Comparison of ENCODE assay signal across 1 cellular context in the genomic region with DNA sequence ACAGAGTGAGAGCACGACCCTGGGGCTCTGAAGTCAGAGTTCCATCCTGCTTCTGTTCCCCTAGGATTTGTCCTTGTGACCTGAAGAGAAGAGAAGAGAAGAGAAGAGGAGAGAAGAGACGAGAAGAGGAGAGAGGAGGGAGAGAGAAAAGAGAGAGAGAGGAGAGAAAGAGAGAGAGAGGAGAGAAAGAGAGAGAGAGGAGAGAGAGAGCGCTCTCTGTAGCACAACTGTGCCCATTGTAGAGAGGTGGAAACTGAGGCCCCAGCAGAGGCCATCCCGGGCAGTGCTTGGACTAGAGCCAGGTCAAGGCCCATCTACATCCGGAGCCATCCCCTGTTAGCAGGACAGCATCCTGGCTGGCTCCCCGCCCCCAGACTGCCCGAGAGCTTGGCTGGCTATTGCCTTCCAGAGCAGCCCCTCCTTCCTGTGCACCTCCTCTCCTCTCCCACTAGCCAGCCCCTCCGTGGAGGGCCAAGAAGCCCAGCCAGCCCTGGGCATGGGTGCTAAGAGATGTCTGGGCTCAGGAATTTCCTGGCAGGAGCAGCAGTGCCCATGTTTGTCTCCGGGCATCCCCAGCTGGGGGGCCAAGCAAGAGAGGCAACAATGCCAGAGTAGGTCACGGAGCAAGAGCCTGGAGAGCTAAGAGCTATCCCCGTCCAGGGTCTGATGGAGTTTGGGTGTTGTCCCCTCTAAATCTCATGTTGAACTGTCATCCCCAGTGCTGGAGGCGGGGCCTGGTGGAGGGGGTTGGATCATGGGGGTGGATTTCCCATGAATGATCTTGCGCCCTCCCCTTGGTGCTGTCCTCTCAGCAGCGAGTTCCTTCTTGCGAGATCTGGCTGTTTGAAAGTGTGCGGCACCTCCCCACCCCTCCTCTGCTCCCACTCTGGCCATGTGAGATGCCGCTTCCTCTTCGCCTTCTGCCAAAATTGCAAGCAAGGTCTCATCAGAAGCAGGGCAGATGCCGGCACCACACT.
A peak's percentile ranks its signal among the peaks of the same experiment; 100 is the strongest.
TF ChIP-seq lines count a peak whose summit lies in the region.

No MANE protein-coding gene starts in this region.

TF ChIP-seq in GM12878, 131 proteins besides CTCF, POLR2A, EP300 and RAD21 (continued from another document):
- TF ChIP-seq, protein P1, sequence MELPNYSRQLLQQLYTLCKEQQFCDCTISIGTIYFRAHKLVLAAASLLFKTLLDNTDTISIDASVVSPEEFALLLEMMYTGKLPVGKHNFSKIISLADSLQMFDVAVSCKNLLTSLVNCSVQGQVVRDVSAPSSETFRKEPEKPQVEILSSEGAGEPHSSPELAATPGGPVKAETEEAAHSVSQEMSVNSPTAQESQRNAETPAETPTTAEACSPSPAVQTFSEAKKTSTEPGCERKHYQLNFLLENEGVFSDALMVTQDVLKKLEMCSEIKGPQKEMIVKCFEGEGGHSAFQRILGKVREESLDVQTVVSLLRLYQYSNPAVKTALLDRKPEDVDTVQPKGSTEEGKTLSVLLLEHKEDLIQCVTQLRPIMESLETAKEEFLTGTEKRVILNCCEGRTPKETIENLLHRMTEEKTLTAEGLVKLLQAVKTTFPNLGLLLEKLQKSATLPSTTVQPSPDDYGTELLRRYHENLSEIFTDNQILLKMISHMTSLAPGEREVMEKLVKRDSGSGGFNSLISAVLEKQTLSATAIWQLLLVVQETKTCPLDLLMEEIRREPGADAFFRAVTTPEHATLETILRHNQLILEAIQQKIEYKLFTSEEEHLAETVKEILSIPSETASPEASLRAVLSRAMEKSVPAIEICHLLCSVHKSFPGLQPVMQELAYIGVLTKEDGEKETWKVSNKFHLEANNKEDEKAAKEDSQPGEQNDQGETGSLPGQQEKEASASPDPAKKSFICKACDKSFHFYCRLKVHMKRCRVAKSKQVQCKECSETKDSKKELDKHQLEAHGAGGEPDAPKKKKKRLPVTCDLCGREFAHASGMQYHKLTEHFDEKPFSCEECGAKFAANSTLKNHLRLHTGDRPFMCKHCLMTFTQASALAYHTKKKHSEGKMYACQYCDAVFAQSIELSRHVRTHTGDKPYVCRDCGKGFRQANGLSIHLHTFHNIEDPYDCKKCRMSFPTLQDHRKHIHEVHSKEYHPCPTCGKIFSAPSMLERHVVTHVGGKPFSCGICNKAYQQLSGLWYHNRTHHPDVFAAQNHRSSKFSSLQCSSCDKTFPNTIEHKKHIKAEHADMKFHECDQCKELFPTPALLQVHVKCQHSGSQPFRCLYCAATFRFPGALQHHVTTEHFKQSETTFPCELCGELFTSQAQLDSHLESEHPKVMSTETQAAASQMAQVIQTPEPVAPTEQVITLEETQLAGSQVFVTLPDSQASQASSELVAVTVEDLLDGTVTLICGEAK (IDR thresholded peaks at IDR 0.05; ENCODE audit: borderline replicate concordance): no peak
- TF ChIP-seq, protein P2, sequence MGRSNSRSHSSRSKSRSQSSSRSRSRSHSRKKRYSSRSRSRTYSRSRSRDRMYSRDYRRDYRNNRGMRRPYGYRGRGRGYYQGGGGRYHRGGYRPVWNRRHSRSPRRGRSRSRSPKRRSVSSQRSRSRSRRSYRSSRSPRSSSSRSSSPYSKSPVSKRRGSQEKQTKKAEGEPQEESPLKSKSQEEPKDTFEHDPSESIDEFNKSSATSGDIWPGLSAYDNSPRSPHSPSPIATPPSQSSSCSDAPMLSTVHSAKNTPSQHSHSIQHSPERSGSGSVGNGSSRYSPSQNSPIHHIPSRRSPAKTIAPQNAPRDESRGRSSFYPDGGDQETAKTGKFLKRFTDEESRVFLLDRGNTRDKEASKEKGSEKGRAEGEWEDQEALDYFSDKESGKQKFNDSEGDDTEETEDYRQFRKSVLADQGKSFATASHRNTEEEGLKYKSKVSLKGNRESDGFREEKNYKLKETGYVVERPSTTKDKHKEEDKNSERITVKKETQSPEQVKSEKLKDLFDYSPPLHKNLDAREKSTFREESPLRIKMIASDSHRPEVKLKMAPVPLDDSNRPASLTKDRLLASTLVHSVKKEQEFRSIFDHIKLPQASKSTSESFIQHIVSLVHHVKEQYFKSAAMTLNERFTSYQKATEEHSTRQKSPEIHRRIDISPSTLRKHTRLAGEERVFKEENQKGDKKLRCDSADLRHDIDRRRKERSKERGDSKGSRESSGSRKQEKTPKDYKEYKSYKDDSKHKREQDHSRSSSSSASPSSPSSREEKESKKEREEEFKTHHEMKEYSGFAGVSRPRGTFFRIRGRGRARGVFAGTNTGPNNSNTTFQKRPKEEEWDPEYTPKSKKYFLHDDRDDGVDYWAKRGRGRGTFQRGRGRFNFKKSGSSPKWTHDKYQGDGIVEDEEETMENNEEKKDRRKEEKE (IDR thresholded peaks at IDR 0.05): no peak
- TF ChIP-seq MXI1 (IDR thresholded peaks at IDR 0.05; ENCODE audit: low read depth, low read length): peak; percentile 90
- TF ChIP-seq HDAC6 (IDR thresholded peaks at IDR 0.05; ENCODE audit: unreplicated experiment): no peak
- peak; percentile 34; the same call in 1 of the 2 replicates for TF ChIP-seq MEF2A (IDR thresholded peaks at IDR 0.05; ENCODE audit: insufficient read depth, low read depth, low read length)
- TF ChIP-seq ATF2 (IDR thresholded peaks at IDR 0.05; ENCODE audit: low read length): no peak
- no peak for TF ChIP-seq FOS (IDR thresholded peaks at IDR 0.05; ENCODE audit: borderline replicate concordance, extremely low read depth, insufficient read length)
- TF ChIP-seq POLR2AphosphoS2 (IDR thresholded peaks at IDR 0.05; ENCODE audit: low read depth, low read length): no peak
- peak; percentile 65; the same call in 1 of the 2 replicates for TF ChIP-seq SPI1 (IDR thresholded peaks at IDR 0.05; ENCODE audit: borderline replicate concordance, insufficient read depth, low read depth, low read length)
- TF ChIP-seq ZSCAN29 (IDR thresholded peaks at IDR 0.05): no peak
- no peak for TF ChIP-seq YBX1 (IDR thresholded peaks at IDR 0.05)
- no peak for TF ChIP-seq ZNF217 (IDR thresholded peaks at IDR 0.05)
- no peak for TF ChIP-seq STAT1 (conservative IDR thresholded peaks at IDR 0.05)
- TF ChIP-seq JUNB (IDR thresholded peaks at IDR 0.05): no peak
- no peak for TF ChIP-seq SMAD1 (IDR thresholded peaks at IDR 0.05; ENCODE audit: low read depth, partially characterized antibody)
- 0 out of 2 replicates have a peak, but pooled peaks have one; percentile 24 for TF ChIP-seq RAD51 (IDR thresholded peaks at IDR 0.05)
- peak; percentile 72 for TF ChIP-seq ZNF687 (IDR thresholded peaks at IDR 0.05)
- no peak for TF ChIP-seq PAX8 (IDR thresholded peaks at IDR 0.05)
- no peak for TF ChIP-seq DPF2 (IDR thresholded peaks at IDR 0.05)
- no peak for TF ChIP-seq SIX5 (IDR thresholded peaks at IDR 0.05; ENCODE audit: low read depth, low read length, severe bottlenecking)
- TF ChIP-seq TCF3 (IDR thresholded peaks at IDR 0.05; ENCODE audit: borderline replicate concordance, insufficient read depth, low read depth, low read length): peak; percentile 58; the same call in 1 of the 2 replicates
- peak; percentile 92 for TF ChIP-seq CHD2 (IDR thresholded peaks at IDR 0.05; ENCODE audit: borderline replicate concordance, low read depth, low read length)
- TF ChIP-seq BHLHE40 (IDR thresholded peaks at IDR 0.05; ENCODE audit: borderline replicate concordance in 1 of 2, low read depth in 2 of 2, low read length in 1 of 2): peak in 1 of 2 experiments; percentile 61; a peak in 1 of 4 replicates
- no peak for TF ChIP-seq SUPT20H (IDR thresholded peaks at IDR 0.05; ENCODE audit: borderline replicate concordance, control insufficient read depth, low read depth, low read length)
- TF ChIP-seq ELK1 (IDR thresholded peaks at IDR 0.05; ENCODE audit: low read depth, low read length): no peak
- TF ChIP-seq SMC3 (IDR thresholded peaks at IDR 0.05; ENCODE audit: borderline replicate concordance, low read length): no peak
- no peak for TF ChIP-seq NR2C2 (IDR thresholded peaks at IDR 0.05; ENCODE audit: borderline replicate concordance, control insufficient read depth, insufficient read length, low read depth)
- no peak for TF ChIP-seq ESRRA (IDR thresholded peaks at IDR 0.05; ENCODE audit: low read length)
- no peak for TF ChIP-seq NFYA (IDR thresholded peaks at IDR 0.05; ENCODE audit: borderline replicate concordance, low read depth, low read length)
- TF ChIP-seq SMAD5 (IDR thresholded peaks at IDR 0.05; ENCODE audit: low read depth): peak; percentile 95
- TF ChIP-seq TARDBP (IDR thresholded peaks at IDR 0.05; ENCODE audit: borderline replicate concordance): 0 out of 2 replicates have a peak, but pooled peaks have one; percentile 24
